Comparison of ENCODE assay signal across 11 cellular contexts in genomic region chr6:135212020-135212806, GRCh38. TPM values are rescaled to one million over a fixed set of nuclear protein-coding genes. Genes with fewer than 3 reads are reported as not detected.
A peak's percentile ranks its signal among the peaks of the same experiment; 100 is the strongest.
DNase-seq lines count a peak whose midpoint lies in the region; TF ChIP-seq lines count a peak whose summit lies in the region.
"Had no signal": no experiment of that assay in that cellular context is flagged by ENCODE, and none has a peak within 500 bp of the region (broad histone marks: within the 10 kb centered on the region; RNA-seq: fewer than 3 reads in every experiment).

No MANE protein-coding gene starts in this region.

- in situ Hi-C loops in GM23248 (cut with MboI) = no loop called here

- H3K27me3 ChIP-seq in GM23248 (replicated peaks; ENCODE audit: insufficient read depth) = no peaks in the 10 kb centered on the region

- H2AFZ ChIP-seq in GM23248 = no peak overlapping the region

- no peaks in the 10 kb centered on the region for H4K20me1 ChIP-seq in GM23248 (ENCODE audit: insufficient read depth)

- no peak overlapping the region for H3K9ac ChIP-seq in GM23248

- no peaks in the 10 kb centered on the region for H3K9me3 ChIP-seq in GM23248 (ENCODE audit: low read depth)

- peak overlapping the region; percentile 33 for H3K27ac ChIP-seq in GM23248

- peaks cover 26% of the 10 kb centered on the region for H3K4me1 ChIP-seq in GM23248 (ENCODE audit: insufficient read depth)

- CTCF ChIA-PET in AG04449 (lab: Yijun Ruan, JAX) = interaction anchor here (0.8 kb wide), 1 partner anchor 16 kb away, joined by 3 read pairs; no protein-coding TSS in a partner anchor

- no peak overlapping the region; the same call in none of the 2 replicates for H3K4me3 ChIP-seq in AG04449 (ENCODE audit: low read depth, low read length)
- peak overlapping the region; percentile 34; the same call in 1 of the 2 replicates for H3K4me3 ChIP-seq in GM23248
- no peak overlapping the region for H3K4me3 ChIP-seq in fibroblast of mammary gland (ENCODE audit: control insufficient read depth, low read depth, low read length)

- WGBS in GM23248 (ENCODE audit: low coverage in 1 of 2, low lambda C conversion rate in 2 of 2, missing lambda C conversion rate in 2 of 2), 2 experiments = 39 to 40% methylated on average over 3 of the region's 3 CpGs

- H3K36me3 ChIP-seq in GM23248 (ENCODE audit: low read depth) = no peaks in the 10 kb centered on the region

- H3F3A ChIP-seq in GM23248 (ENCODE audit: insufficient read depth) = peaks cover 25% of the 10 kb centered on the region

- peak overlapping the region; percentile 46 for H3K4me2 ChIP-seq in GM23248 (ENCODE audit: unreplicated experiment)

- POLR2A ChIA-PET in AG04449 (lab: Yijun Ruan, JAX) = interaction anchor here (0.6 to 0.7 kb wide), 2 partner anchors 142 to 562 kb away, joined by 3 read pairs; no protein-coding TSS in a partner anchor

- TF ChIP-seq CTCF in AG04449 (IDR thresholded peaks at IDR 0.05; ENCODE audit: insufficient read depth, low read length, missing control alignments) (no peak), fibroblast of mammary gland (conservative IDR thresholded peaks at IDR 0.05; ENCODE audit: control insufficient read depth, insufficient read depth, low read depth, low read length) (no peak)

- H3K79me2 ChIP-seq in GM23248 (ENCODE audit: insufficient read depth) = no peaks in the 10 kb centered on the region

- peak; percentile 61 for DNase-seq in AG04449 (ENCODE audit: low read depth, low spot score)
- DNase-seq in GM23248 = peak; percentile 69
- DNase-seq in activated CD4-positive, alpha-beta T cell treated with anti-CD3 and anti-CD28 coated beads, Interleukin-2, amount 50 U/mL, for 48 hours = peak; percentile 19 to 36
- peak; percentile 40 for DNase-seq in fibroblast of mammary gland (ENCODE audit: low read depth)
- no peak for DNase-seq in T-helper 9 cell
- no peak for DNase-seq in hippocampal formation (lab: John Stamatoyannopoulos, UW)
- DNase-seq in NCI-H187 treated with DMSO at 0.1 percent for 48 hours (lab: John Stamatoyannopoulos, UW) = no peak
- no peak for DNase-seq in NCI-H748 treated with DMSO at 0.1 percent for 48 hours (lab: John Stamatoyannopoulos, UW)
- DNase-seq: DMS153, NCI-H1417 treated with DMSO at 0.1 percent for 48 hours, Right ventricle myocardium superior had no signal

- H3K9me2 ChIP-seq in GM23248 (ENCODE audit: insufficient read depth) = no peaks in the 10 kb centered on the region

RNA-seq across cellular contexts. Expression of gene MYB, which starts 31.1 kb away (rescaled TPM):
- total RNA-seq in GM23248 (2014; rRNA removed; shearing (Covaris generic)) = 1.2 TPM in 1 of 2 replicates, not detected in the other
- polyA plus RNA-seq in GM23248 (2016; fragmentation: Nextera tagmentation; extraction: Ambion mirVana) = 0.10 and 0.28 TPM in 2 replicates

Comparison
In these comparisons a context has a peak if more than half of its experiments do, and no peak if none do; other contexts are left out.
1. DNase-seq: peak in AG04449 (single experiment), GM23248 (single experiment), activated CD4-positive, alpha-beta T cell treated with anti-CD3 and anti-CD28 coated beads, Interleukin-2, amount 50 U/mL, for 48 hours (2 of 2) and fibroblast of mammary gland (single experiment); none in T-helper 9 cell (single experiment), hippocampal formation (0 of 2), NCI-H187 treated with DMSO at 0.1 percent for 48 hours (single experiment) and NCI-H748 treated with DMSO at 0.1 percent for 48 hours (single experiment).